In genomic region chr19:27971071-27971470, GRCh38 we compare ENCODE assay signal across 12 cellular contexts.
DNase-seq lines count a peak whose midpoint lies in the region; ATAC-seq and TF ChIP-seq lines count a peak whose summit lies in the region.
"Had no signal": no experiment of that assay in that cellular context is flagged by ENCODE, and none has a peak within 500 bp of the region (broad histone marks: within the 10 kb centered on the region; RNA-seq: fewer than 3 reads in every experiment).

No MANE protein-coding gene starts in this region.

- no peaks in the 10 kb centered on the region for H3K9me3 Mint-ChIP-seq in Caco-2 (ENCODE audit: unreplicated experiment)
- peaks cover 0 to 2% (median 0%) of the 10 kb centered on the region in 5 donors for H3K9me3 Mint-ChIP-seq in CD8-positive, alpha-beta memory T cell
- no peaks in the 10 kb centered on the region for H3K9me3 Mint-ChIP-seq in activated naive CD4-positive, alpha-beta T cell treated with anti-CD3 and anti-CD28 coated beads, Interleukin-2, amount 10 ng/mL, durations not matched to agents 7 days and 5 days
- H3K9me3 Mint-ChIP-seq: immature natural killer cell had no signal

- no peak overlapping the region for H3K4me3 Mint-ChIP-seq in Caco-2 (ENCODE audit: unreplicated experiment)
- no peak overlapping the region for H3K4me3 Mint-ChIP-seq in CD8-positive, alpha-beta memory T cell
- H3K4me3 Mint-ChIP-seq in activated naive CD4-positive, alpha-beta T cell treated with anti-CD3 and anti-CD28 coated beads, Interleukin-2, amount 10 ng/mL, durations not matched to agents 7 days and 5 days: no peak overlapping the region
- H3K4me3 Mint-ChIP-seq: immature natural killer cell had no signal

- intact Hi-C loops in Caco-2 (cut with micrococcal nuclease; ENCODE audit: unreplicated experiment): loop anchor here (10.0 kb wide), 1 partner anchor 274 kb away; no protein-coding TSS in a partner anchor
- intact Hi-C loops in lower lobe of right lung (cut with DNase I): no loop called here

- H3K79me1 ChIP-seq in mesenchymal stem cell (replicated peaks; ENCODE audit: low read length, poor library complexity, severe bottlenecking): no peaks in the 10 kb centered on the region

- POLR2A ChIA-PET in Caco-2 (lab: Charles Lee): no interaction called here
- POLR2A ChIA-PET in CD8-positive, alpha-beta memory T cell (lab: Charles Lee): no interaction called here

- H3K4ac ChIP-seq in mesenchymal stem cell (ENCODE audit: low read depth in 1 of 2, low read length in 2 of 2): no peak overlapping the region

- H3K4me1 ChIP-seq in Caco-2: peaks cover 28% of the 10 kb centered on the region
- H3K4me1 ChIP-seq in mesenchymal stem cell (ENCODE audit: control insufficient read depth, insufficient read depth, low read depth, low read length): peaks cover 19% of the 10 kb centered on the region
- H3K4me1 ChIP-seq in CD8-positive, alpha-beta memory T cell (ENCODE audit: insufficient read depth, low read length): no peaks in the 10 kb centered on the region
- H3K4me1 ChIP-seq in lower lobe of right lung: no peaks in the 10 kb centered on the region

- peak; percentile 97 for TF ChIP-seq EP300 in Ishikawa (IDR thresholded peaks at IDR 0.05; ENCODE audit: borderline replicate concordance)

- no peak overlapping the region for H3K4me3 ChIP-seq in Caco-2 (ENCODE audit: low read depth, low read length)
- no peak overlapping the region for H3K4me3 ChIP-seq in mesenchymal stem cell (ENCODE audit: insufficient read depth in 1 of 2, low read depth in 1 of 2, low read length in 2 of 2)
- no peak overlapping the region for H3K4me3 ChIP-seq in CD8-positive, alpha-beta memory T cell (ENCODE audit: low read length)
- H3K4me3 ChIP-seq in lower lobe of right lung: no peak overlapping the region

- H2BK12ac ChIP-seq in mesenchymal stem cell (ENCODE audit: low read length in 2 of 2): no peak overlapping the region

- H2AK5ac ChIP-seq in mesenchymal stem cell (ENCODE audit: low read length, severe bottlenecking): no peak overlapping the region

- 0 out of 2 replicates have a peak, but pooled peaks have one; percentile 5 for TF ChIP-seq RAD21 in Ishikawa (IDR thresholded peaks at IDR 0.05; ENCODE audit: low read depth)

- peaks cover 11% of the 10 kb centered on the region for H3K4me1 Mint-ChIP-seq in Caco-2 (ENCODE audit: low read depth, unreplicated experiment)
- H3K4me1 Mint-ChIP-seq in CD8-positive, alpha-beta memory T cell: no peaks in the 10 kb centered on the region
- no peaks in the 10 kb centered on the region for H3K4me1 Mint-ChIP-seq in activated naive CD4-positive, alpha-beta T cell treated with anti-CD3 and anti-CD28 coated beads, Interleukin-2, amount 10 ng/mL, durations not matched to agents 7 days and 5 days
- H3K4me1 Mint-ChIP-seq: immature natural killer cell had no signal

- no peak overlapping the region for H4K8ac ChIP-seq in mesenchymal stem cell (ENCODE audit: low read length)

- no peak overlapping the region for H2BK15ac ChIP-seq in mesenchymal stem cell (ENCODE audit: low read depth, poor library complexity, severe bottlenecking)

- H3K14ac ChIP-seq in mesenchymal stem cell (ENCODE audit: low read length in 2 of 2): no peak overlapping the region

- H3K23ac ChIP-seq in mesenchymal stem cell (ENCODE audit: low read length in 2 of 2): no peak overlapping the region

- H3K27me3 ChIP-seq in Caco-2 (replicated peaks; ENCODE audit: control insufficient read depth, insufficient read depth, low read length) (no peaks in the 10 kb centered on the region), mesenchymal stem cell (ENCODE audit: control insufficient read depth in 1 of 2, insufficient read depth in 1 of 2, low read length in 2 of 2) (peaks cover 0 to 7% of the 10 kb centered on the region in 2 experiments), lower lobe of right lung (ENCODE audit: low read depth) (no peaks in the 10 kb centered on the region)
- no peaks in the 10 kb centered on the region for H3K27me3 ChIP-seq in CD8-positive, alpha-beta memory T cell (ENCODE audit: insufficient read depth, low read length, poor library complexity, severe bottlenecking)

- H3K36me3 Mint-ChIP-seq in Caco-2 (ENCODE audit: insufficient read depth, unreplicated experiment): no peaks in the 10 kb centered on the region
- H3K36me3 Mint-ChIP-seq in CD8-positive, alpha-beta memory T cell: no peaks in the 10 kb centered on the region
- no peaks in the 10 kb centered on the region for H3K36me3 Mint-ChIP-seq in activated naive CD4-positive, alpha-beta T cell treated with anti-CD3 and anti-CD28 coated beads, Interleukin-2, amount 10 ng/mL, durations not matched to agents 7 days and 5 days
- H3K36me3 Mint-ChIP-seq: immature natural killer cell had no signal

- H2BK5ac ChIP-seq in mesenchymal stem cell (ENCODE audit: low read depth, low read length, poor library complexity, severe bottlenecking): no peak overlapping the region

- DNase-seq in Caco-2: peak; percentile 34 to 60
- DNase-seq in dedifferentiated amniotic fluid mesenchymal stem cell (ENCODE audit: extremely low spot score): peak; percentile 27
- DNase-seq in mesenchymal stem cell: no peak
- DNase-seq in CD8-positive, alpha-beta memory T cell: no peak
- DNase-seq in lower lobe of right lung: no peak
- DNase-seq in activated naive CD4-positive, alpha-beta T cell treated with anti-CD3 and anti-CD28 coated beads, Interleukin-2, amount 10 ng/mL, durations not matched to agents 7 days and 5 days: no peak
- DNase-seq: cerebellar nuclear complex; immature natural killer cell; stimulated activated CD4-positive, alpha-beta T cell treated with anti-CD3 and anti-CD28 coated beads, Interleukin-4, amount 100 ng/mL, for 1 hour; stimulated activated naive CD4-positive, alpha-beta T cell had no signal

- no TSS peak for BruUV-seq in Caco-2 (replicated peaks; lab: Mats Ljungman, UMichigan)

- H2BK120ac ChIP-seq in mesenchymal stem cell (ENCODE audit: low read depth, low read length): no peak overlapping the region

- H3K27ac ChIP-seq in mesenchymal stem cell (ENCODE audit: low read length, poor library complexity, severe bottlenecking) (peak overlapping the region; percentile 93), lower lobe of right lung (no peak overlapping the region)
- H3K27ac ChIP-seq in CD8-positive, alpha-beta memory T cell (ENCODE audit: low read depth, low read length): no peak overlapping the region

- no peak overlapping the region for H4K91ac ChIP-seq in mesenchymal stem cell (ENCODE audit: low read length)

- no peak overlapping the region for H3K4me2 ChIP-seq in mesenchymal stem cell (ENCODE audit: low read length, poor library complexity, severe bottlenecking)

- H3K9ac ChIP-seq in mesenchymal stem cell (ENCODE audit: low read length): no peak overlapping the region

- no peak overlapping the region for H2AFZ ChIP-seq in mesenchymal stem cell (ENCODE audit: low read depth, low read length)

- H3K9me3 ChIP-seq in Caco-2 (no peaks in the 10 kb centered on the region), mesenchymal stem cell (ENCODE audit: control insufficient read depth, low read length) (no peaks in the 10 kb centered on the region), lower lobe of right lung (no peaks in the 10 kb centered on the region)
- no peaks in the 10 kb centered on the region for H3K9me3 ChIP-seq in CD8-positive, alpha-beta memory T cell (ENCODE audit: low read length)

- no peaks in the 10 kb centered on the region for H3K36me3 ChIP-seq in Caco-2 (ENCODE audit: control insufficient read depth, insufficient read depth, low read length)
- no peaks in the 10 kb centered on the region for H3K36me3 ChIP-seq in mesenchymal stem cell (ENCODE audit: control insufficient read depth in 1 of 2, insufficient read depth in 2 of 2, low read depth in 1 of 2, low read length in 2 of 2)
- no peaks in the 10 kb centered on the region for H3K36me3 ChIP-seq in CD8-positive, alpha-beta memory T cell (ENCODE audit: insufficient read depth, low read length)
- H3K36me3 ChIP-seq in lower lobe of right lung: no peaks in the 10 kb centered on the region

- CTCF ChIA-PET in Caco-2 (lab: Charles Lee): no interaction called here
- CTCF ChIA-PET in CD8-positive, alpha-beta memory T cell (lab: Charles Lee): no interaction called here
- CTCF ChIA-PET in activated naive CD4-positive, alpha-beta T cell treated with anti-CD3 and anti-CD28 coated beads, Interleukin-2, amount 10 ng/mL, durations not matched to agents 7 days and 5 days (lab: Charles Lee): no interaction called here

- WGBS in mesenchymal stem cell: 20% methylated on average over 4 of the region's 5 CpGs

- no peak for TF ChIP-seq CTCF in Caco-2 (IDR thresholded peaks at IDR 0.05; ENCODE audit: insufficient read depth in 1 of 2, low read depth in 1 of 2, low read length in 1 of 2, severe bottlenecking in 1 of 2, unreplicated experiment in 1 of 2)
- no peak for TF ChIP-seq CTCF in lower lobe of right lung (IDR thresholded peaks at IDR 0.05)

- no peak overlapping the region for H3K27ac Mint-ChIP-seq in Caco-2 (ENCODE audit: unreplicated experiment)
- no peak overlapping the region for H3K27ac Mint-ChIP-seq in CD8-positive, alpha-beta memory T cell
- H3K27ac Mint-ChIP-seq in activated naive CD4-positive, alpha-beta T cell treated with anti-CD3 and anti-CD28 coated beads, Interleukin-2, amount 10 ng/mL, durations not matched to agents 7 days and 5 days: no peak overlapping the region
- H3K27ac Mint-ChIP-seq: immature natural killer cell had no signal

- ATAC-seq in GM19455 (IDR thresholded peaks at IDR 0.05; ENCODE audit: unreplicated experiment) (no peak), lower lobe of right lung (no peak)

- H3K27me3 Mint-ChIP-seq in Caco-2 (ENCODE audit: insufficient read depth, unreplicated experiment): no peaks in the 10 kb centered on the region
- peaks cover 0 to 3% of the 10 kb centered on the region in 2 donors for H3K27me3 Mint-ChIP-seq in CD8-positive, alpha-beta memory T cell
- H3K27me3 Mint-ChIP-seq in activated naive CD4-positive, alpha-beta T cell treated with anti-CD3 and anti-CD28 coated beads, Interleukin-2, amount 10 ng/mL, durations not matched to agents 7 days and 5 days: no peaks in the 10 kb centered on the region

- H3K18ac ChIP-seq in mesenchymal stem cell (ENCODE audit: low read depth in 1 of 2, low read length in 2 of 2): no peak overlapping the region

TF ChIP-seq in Ishikawa, 13 proteins besides CTCF, POLR2A, EP300 and RAD21:
- TF ChIP-seq NFIC (IDR thresholded peaks at IDR 0.05): peak; percentile 81
- peak; percentile 90 for TF ChIP-seq FOXM1 (IDR thresholded peaks at IDR 0.05; ENCODE audit: borderline replicate concordance, low read depth)
- TF ChIP-seq YY1 (IDR thresholded peaks at IDR 0.05; ENCODE audit: low read depth): no peak
- TF ChIP-seq TAF1 (IDR thresholded peaks at IDR 0.05; ENCODE audit: low read depth): no peak
- TF ChIP-seq TEAD4 (IDR thresholded peaks at IDR 0.05): peak; percentile 96
- 0 out of 2 replicates have a peak, but pooled peaks have one; percentile 49 for TF ChIP-seq CEBPB (IDR thresholded peaks at IDR 0.05)
- TF ChIP-seq TCF12 (IDR thresholded peaks at IDR 0.05; ENCODE audit: low read depth): peak; percentile 95

Comparison
In these comparisons a context has a peak if more than half of its experiments do, and no peak if none do; other contexts are left out.
1. DNase-seq: peak in Caco-2 (2 of 2) and dedifferentiated amniotic fluid mesenchymal stem cell (single experiment); none in mesenchymal stem cell (single experiment), CD8-positive, alpha-beta memory T cell (0 of 5), lower lobe of right lung (single experiment) and activated naive CD4-positive, alpha-beta T cell treated with anti-CD3 and anti-CD28 coated beads, Interleukin-2, amount 10 ng/mL, durations not matched to agents 7 days and 5 days (single experiment).